ENCODE assay signal across 9 cellular contexts in genomic region chr22:40326905-40327735, GRCh38. TPM values are rescaled to one million over a fixed set of nuclear protein-coding genes. Genes with fewer than 3 reads are reported as not detected.
DNase-seq lines count a peak whose midpoint lies in the region; ATAC-seq and TF ChIP-seq lines count a peak whose summit lies in the region.
"Had no signal": no experiment of that assay in that cellular context is flagged by ENCODE, and none has a peak within 500 bp of the region (broad histone marks: within the 10 kb centered on the region; RNA-seq: fewer than 3 reads in every experiment).

No MANE protein-coding gene starts in this region.

- H4K20me1 ChIP-seq in mammary epithelial cell (ENCODE audit: insufficient read depth, low read length) = no peaks in the 10 kb centered on the region

- in situ Hi-C loops in mammary epithelial cell (cut with MboI; ENCODE audit: low sequenced_read_pairs in 2 of 2) = no loop called here
- in situ Hi-C loops in transverse colon (cut with MboI; ENCODE audit: low pct_ligation_motif_present in 1 of 4, low pct_unique_long_range_greater_than_20kb in 1 of 4, low sequenced_read_pairs in 3 of 4) = no loop called here

- DNase-seq in breast epithelium (ENCODE audit: low spot score in 2 of 2) (no peak), mammary epithelial cell (no peak), WTC11 (ENCODE audit: low spot score) (no peak), iPS-NIHi7 (ENCODE audit: extremely low spot score) (peak; percentile 49), transverse colon (no peak), GM03348 (ENCODE audit: low spot score) (no peak)
- DNase-seq: activated T-cell treated with anti-CD3 and anti-CD28 coated beads, Interleukin-2, amount 50 U/mL, for 4 hours had no signal

- intact Hi-C loops in breast epithelium (cut with DNase I; ENCODE audit: low total_unique reads) (no loop called here), mammary epithelial cell (cut with micrococcal nuclease) (no loop called here), transverse colon (cut with DNase I; ENCODE audit: low total_unique reads) (no loop called here)

- no peaks in the 10 kb centered on the region for H3K9me3 Mint-ChIP-seq in WTC11
- H3K9me3 Mint-ChIP-seq: activated T-cell treated with anti-CD3 and anti-CD28 coated beads, Interleukin-2, amount 50 U/mL, for 4 hours had no signal

- no peak overlapping the region for H3K9ac ChIP-seq in mammary epithelial cell (ENCODE audit: insufficient read depth, low read length)

- no peak overlapping the region for H3K4me3 ChIP-seq in breast epithelium
- no peak overlapping the region for H3K4me3 ChIP-seq in mammary epithelial cell (replicated peaks in 1 of 3; ENCODE audit: insufficient read depth in 1 of 3, low read depth in 2 of 3, low read length in 3 of 3)
- no peak overlapping the region for H3K4me3 ChIP-seq in transverse colon

- 58% methylated on average over 10 of the region's 10 CpGs for WGBS in mammary epithelial cell (ENCODE audit: low coverage, missing lambda C conversion rate)
- 65 to 79% methylated on average over 3 to 10 of the region's 10 CpGs for WGBS in transverse colon (ENCODE audit: low coverage in 1 of 2), 2 donors

- H2AFZ ChIP-seq in mammary epithelial cell (ENCODE audit: low read depth, low read length) = no peak overlapping the region

- H3K4me1 ChIP-seq in breast epithelium = no peaks in the 10 kb centered on the region
- no peaks in the 10 kb centered on the region for H3K4me1 ChIP-seq in mammary epithelial cell (ENCODE audit: insufficient read depth, low read length)
- H3K4me1 ChIP-seq in transverse colon = peaks cover 0 to 17% (median 5%) of the 10 kb centered on the region in 4 donors

- H3K36me3 ChIP-seq in breast epithelium = no peaks in the 10 kb centered on the region
- H3K36me3 ChIP-seq in mammary epithelial cell (ENCODE audit: insufficient read depth, low read length) = peaks cover 7% of the 10 kb centered on the region
- H3K36me3 ChIP-seq in transverse colon = peaks cover 0 to 11% (median 5%) of the 10 kb centered on the region in 4 donors

- ATAC-seq in WTC11 = peak; percentile 78
- ATAC-seq in HG03439 (IDR thresholded peaks at IDR 0.05; ENCODE audit: unreplicated experiment) = no peak
- ATAC-seq in GM18867 (IDR thresholded peaks at IDR 0.05; ENCODE audit: unreplicated experiment) = no peak
- ATAC-seq: activated T-cell treated with anti-CD3 and anti-CD28 coated beads, Interleukin-2, amount 50 U/mL, for 4 hours had no signal

- H3K27ac Mint-ChIP-seq in WTC11 = peak overlapping the region; percentile 68

- CTCF ChIA-PET in mammary epithelial cell (lab: Charles Lee; ENCODE audit: low non-redundant PET) (interaction anchor here (0.5 kb wide), 1 partner anchor 345 kb away, joined by 7 read pairs; no protein-coding TSS in a partner anchor), WTC11 (lab: Charles Lee) (interaction anchor here (0.6 to 1.4 kb wide), 4 partner anchors 20 to 529 kb away, joined by 3 to 5 read pairs (median 4); partner anchors contain the start of genes ADSL and ST13)

- H3K9me3 ChIP-seq in breast epithelium = no peaks in the 10 kb centered on the region
- H3K9me3 ChIP-seq in mammary epithelial cell (replicated peaks; ENCODE audit: insufficient read depth, low read length) = no peaks in the 10 kb centered on the region
- H3K9me3 ChIP-seq in transverse colon = no peaks in the 10 kb centered on the region

- no peak overlapping the region for H3K4me2 ChIP-seq in mammary epithelial cell (ENCODE audit: insufficient read depth, low read depth, low read length)

- no peak overlapping the region for H3K4me3 Mint-ChIP-seq in WTC11
- H3K4me3 Mint-ChIP-seq: activated T-cell treated with anti-CD3 and anti-CD28 coated beads, Interleukin-2, amount 50 U/mL, for 4 hours had no signal

- dilution Hi-C loops in mammary epithelial cell (cut with HindIII; ENCODE audit: low sequenced_read_pairs) = loop anchor here (5.0 to 25.0 kb wide), 2 partner anchors 45 to 265 kb away; partner anchors contain the start of gene SGSM3

- TF ChIP-seq POLR2A in breast epithelium (IDR thresholded peaks at IDR 0.05) = no peak
- TF ChIP-seq POLR2A in transverse colon (IDR thresholded peaks at IDR 0.05) = no peak

- H3K27me3 ChIP-seq in breast epithelium (no peaks in the 10 kb centered on the region), mammary epithelial cell (ENCODE audit: insufficient read depth, low read length) (no peaks in the 10 kb centered on the region), transverse colon (no peaks in the 10 kb centered on the region)

- H3K79me2 ChIP-seq in mammary epithelial cell (ENCODE audit: insufficient read depth, low read length) = no peaks in the 10 kb centered on the region

- H3K27me3 Mint-ChIP-seq in WTC11 (ENCODE audit: low read depth) = no peaks in the 10 kb centered on the region

- no peak for TF ChIP-seq EP300 in transverse colon (IDR thresholded peaks at IDR 0.05; ENCODE audit: low read depth)

- peaks cover 16% of the 10 kb centered on the region for H3K36me3 Mint-ChIP-seq in WTC11

- peaks cover 72% of the 10 kb centered on the region for H3K4me1 Mint-ChIP-seq in WTC11

- BruUV-seq in mammary epithelial cell (replicated peaks; lab: Mats Ljungman, UMichigan) = no TSS peak

- POLR2A ChIA-PET in WTC11 (lab: Charles Lee) = interaction anchor here (0.6 kb wide), 2 partner anchors 16 to 245 kb away, joined by 3 to 4 read pairs; no protein-coding TSS in a partner anchor

- H3K27ac ChIP-seq in breast epithelium = peak overlapping the region; percentile 5 to 16
- no peak overlapping the region for H3K27ac ChIP-seq in mammary epithelial cell (ENCODE audit: insufficient read depth, low read depth, low read length)
- peak overlapping the region in 3 of 4 donors; percentile 19 to 44 (median 30) for H3K27ac ChIP-seq in transverse colon

- TF ChIP-seq CTCF in breast epithelium (IDR thresholded peaks at IDR 0.05) (no peak), mammary epithelial cell (conservative IDR thresholded peaks at IDR 0.05 in 1 of 2, IDR thresholded peaks at IDR 0.05 in 1 of 2; ENCODE audit: extremely low read depth in 1 of 2, insufficient read depth in 1 of 2, low read depth in 1 of 2, low read length in 2 of 2) (no peak), WTC11 (IDR thresholded peaks at IDR 0.05) (no peak), transverse colon (IDR thresholded peaks at IDR 0.05) (no peak)

TF ChIP-seq in WTC11, 78 proteins besides CTCF, POLR2A, EP300 and RAD21:
- no peak for TF ChIP-seq GABPB1 (CRISPR knock-in tag; IDR thresholded peaks at IDR 0.05)
- no peak for TF ChIP-seq TCF7 (CRISPR knock-in tag; IDR thresholded peaks at IDR 0.05; ENCODE audit: low read depth)
TF ChIP-seq in WTC11: peak in this region for 0.

RNA-seq across cellular contexts. Expression of gene ADSL, which starts 19.2 kb away (rescaled TPM):
- total RNA-seq in breast epithelium (10 to 100 TPM; 66.6 to 92.3 (median 74.7) TPM), mammary epithelial cell (10 to 100 TPM; 67.5 to 78.0 TPM), WTC11 (2021) (133 to 154 TPM (median 136 TPM) in 3 replicates), transverse colon (10 to 100 TPM; 13.5 to 70.7 (median 41.8) TPM)
- polyA plus RNA-seq in mammary epithelial cell = 109 TPM
- polyA minus RNA-seq in mammary epithelial cell = 110 TPM

RNA-seq across cellular contexts. Expression of gene SGSM3, which starts 43.3 kb away (rescaled TPM):
- total RNA-seq in breast epithelium = 10 to 100 TPM; 34.7 to 69.2 (median 55.3) TPM
- 10 to 100 TPM; 25.8 to 47.4 TPM for total RNA-seq in mammary epithelial cell
- 47.4 TPM for polyA plus RNA-seq in mammary epithelial cell
- 63.5 TPM for polyA minus RNA-seq in mammary epithelial cell
- 81.8 to 96.9 TPM (median 93.0 TPM) in 3 replicates for total RNA-seq in WTC11 (2021)
- total RNA-seq in transverse colon = 100 to 1,000 TPM in 2 of 4 donors, 10 to 100 TPM in 2; 84.5 to 274 (median 172) TPM
